Comparison of ENCODE assay signal across 1 cellular context in genomic region chr19:3411636-3412035, GRCh38.
A peak's percentile ranks its signal among the peaks of the same experiment; 100 is the strongest.
TF ChIP-seq lines count a peak whose summit lies in the region.

No MANE protein-coding gene starts in this region.

TF ChIP-seq in HepG2, 621 proteins besides CTCF, POLR2A, EP300 and RAD21 (continued from another document and continues in another):
- no peak for TF ChIP-seq CSRNP2 (CRISPR knock-in tag; conservative IDR thresholded peaks at IDR 0.05; ENCODE audit: low read depth)
- TF ChIP-seq ZBTB40 (IDR thresholded peaks at IDR 0.05) = no peak
- TF ChIP-seq ZBTB40 (CRISPR knock-in tag; IDR thresholded peaks at IDR 0.05) = 0 out of 2 replicates have a peak, but pooled peaks have one; percentile 27
- TF ChIP-seq ZNF558 (CRISPR knock-in tag; IDR thresholded peaks at IDR 0.05; ENCODE audit: borderline replicate concordance) = 0 out of 2 replicates have a peak, but pooled peaks have one; percentile 65
- TF ChIP-seq RFX1 (IDR thresholded peaks at IDR 0.05) = no peak
- TF ChIP-seq ZNF737 (CRISPR knock-in tag; IDR thresholded peaks at IDR 0.05; ENCODE audit: borderline replicate concordance) = no peak
- peak; percentile 65; the same call in 1 of the 2 replicates for TF ChIP-seq DPF2 (CRISPR knock-in tag; IDR thresholded peaks at IDR 0.05; ENCODE audit: borderline replicate concordance, low read depth)
- peak; percentile 32; the same call in 1 of the 2 replicates for TF ChIP-seq ZNF350 (CRISPR knock-in tag; IDR thresholded peaks at IDR 0.05; ENCODE audit: borderline replicate concordance, low read depth)
- peak; percentile 61; the same call in 1 of the 2 replicates for TF ChIP-seq MLX (CRISPR knock-in tag; IDR thresholded peaks at IDR 0.05)
- peak; percentile 93; the same call in 1 of the 2 replicates for TF ChIP-seq MTA1 (CRISPR knock-in tag; IDR thresholded peaks at IDR 0.05; ENCODE audit: borderline replicate concordance)
- no peak for TF ChIP-seq ZNF496 (CRISPR knock-in tag; IDR thresholded peaks at IDR 0.05; ENCODE audit: insufficient replicate concordance)
- no peak for TF ChIP-seq CBX5 (CRISPR knock-in tag; IDR thresholded peaks at IDR 0.05; ENCODE audit: borderline replicate concordance)
- TF ChIP-seq PHF5A (CRISPR knock-in tag; IDR thresholded peaks at IDR 0.05; ENCODE audit: low read depth, unreplicated experiment) = no peak
- no peak for TF ChIP-seq ZNF30 (CRISPR knock-in tag; IDR thresholded peaks at IDR 0.05)
- TF ChIP-seq ONECUT2 (CRISPR knock-in tag; IDR thresholded peaks at IDR 0.05) = no peak; the same call in 1 of the 2 replicates
- TF ChIP-seq ZNF672 (CRISPR knock-in tag; IDR thresholded peaks at IDR 0.05) = no peak
- no peak for TF ChIP-seq MAFF (IDR thresholded peaks at IDR 0.05; ENCODE audit: low read depth, low read length)
- no peak for TF ChIP-seq ZMAT3 (CRISPR knock-in tag; conservative IDR thresholded peaks at IDR 0.05)
- TF ChIP-seq, protein P1, sequence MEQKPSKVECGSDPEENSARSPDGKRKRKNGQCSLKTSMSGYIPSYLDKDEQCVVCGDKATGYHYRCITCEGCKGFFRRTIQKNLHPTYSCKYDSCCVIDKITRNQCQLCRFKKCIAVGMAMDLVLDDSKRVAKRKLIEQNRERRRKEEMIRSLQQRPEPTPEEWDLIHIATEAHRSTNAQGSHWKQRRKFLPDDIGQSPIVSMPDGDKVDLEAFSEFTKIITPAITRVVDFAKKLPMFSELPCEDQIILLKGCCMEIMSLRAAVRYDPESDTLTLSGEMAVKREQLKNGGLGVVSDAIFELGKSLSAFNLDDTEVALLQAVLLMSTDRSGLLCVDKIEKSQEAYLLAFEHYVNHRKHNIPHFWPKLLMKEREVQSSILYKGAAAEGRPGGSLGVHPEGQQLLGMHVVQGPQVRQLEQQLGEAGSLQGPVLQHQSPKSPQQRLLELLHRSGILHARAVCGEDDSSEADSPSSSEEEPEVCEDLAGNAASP (CRISPR knock-in tag; IDR thresholded peaks at IDR 0.05; ENCODE audit: borderline replicate concordance) = peak; percentile 67; the same call in 1 of the 2 replicates
- TF ChIP-seq ARNTL (CRISPR knock-in tag; IDR thresholded peaks at IDR 0.05) = peak; percentile 76; the same call in 1 of the 2 replicates
- no peak for TF ChIP-seq MTA3 (CRISPR knock-in tag; IDR thresholded peaks at IDR 0.05)
- no peak for TF ChIP-seq CBFB (CRISPR knock-in tag; IDR thresholded peaks at IDR 0.05)
- no peak for TF ChIP-seq ZNF597 (CRISPR knock-in tag; IDR thresholded peaks at IDR 0.05)
- TF ChIP-seq ETV5 (CRISPR knock-in tag; IDR thresholded peaks at IDR 0.05; ENCODE audit: borderline replicate concordance) = peak; percentile 95
- TF ChIP-seq REST (IDR thresholded peaks at IDR 0.05; ENCODE audit: borderline replicate concordance in 1 of 2, low read depth in 1 of 2, low read length in 2 of 2) = 0 out of 4 replicates have a peak, but pooled peaks of 1 of the 2 experiments have one; percentile 10
- TF ChIP-seq ZSCAN31 (CRISPR knock-in tag; IDR thresholded peaks at IDR 0.05; ENCODE audit: low read depth) = no peak
- TF ChIP-seq SMARCC2 (IDR thresholded peaks at IDR 0.05) = no peak
- TF ChIP-seq SAP130 (CRISPR knock-in tag; IDR thresholded peaks at IDR 0.05; ENCODE audit: low read depth) = peak; percentile 38; the same call in 1 of the 2 replicates
- TF ChIP-seq TOE1 (CRISPR knock-in tag; IDR thresholded peaks at IDR 0.05) = no peak
- peak; percentile 34; the same call in 1 of the 2 replicates for TF ChIP-seq ZFY (CRISPR knock-in tag; IDR thresholded peaks at IDR 0.05)
- TF ChIP-seq, protein P2, sequence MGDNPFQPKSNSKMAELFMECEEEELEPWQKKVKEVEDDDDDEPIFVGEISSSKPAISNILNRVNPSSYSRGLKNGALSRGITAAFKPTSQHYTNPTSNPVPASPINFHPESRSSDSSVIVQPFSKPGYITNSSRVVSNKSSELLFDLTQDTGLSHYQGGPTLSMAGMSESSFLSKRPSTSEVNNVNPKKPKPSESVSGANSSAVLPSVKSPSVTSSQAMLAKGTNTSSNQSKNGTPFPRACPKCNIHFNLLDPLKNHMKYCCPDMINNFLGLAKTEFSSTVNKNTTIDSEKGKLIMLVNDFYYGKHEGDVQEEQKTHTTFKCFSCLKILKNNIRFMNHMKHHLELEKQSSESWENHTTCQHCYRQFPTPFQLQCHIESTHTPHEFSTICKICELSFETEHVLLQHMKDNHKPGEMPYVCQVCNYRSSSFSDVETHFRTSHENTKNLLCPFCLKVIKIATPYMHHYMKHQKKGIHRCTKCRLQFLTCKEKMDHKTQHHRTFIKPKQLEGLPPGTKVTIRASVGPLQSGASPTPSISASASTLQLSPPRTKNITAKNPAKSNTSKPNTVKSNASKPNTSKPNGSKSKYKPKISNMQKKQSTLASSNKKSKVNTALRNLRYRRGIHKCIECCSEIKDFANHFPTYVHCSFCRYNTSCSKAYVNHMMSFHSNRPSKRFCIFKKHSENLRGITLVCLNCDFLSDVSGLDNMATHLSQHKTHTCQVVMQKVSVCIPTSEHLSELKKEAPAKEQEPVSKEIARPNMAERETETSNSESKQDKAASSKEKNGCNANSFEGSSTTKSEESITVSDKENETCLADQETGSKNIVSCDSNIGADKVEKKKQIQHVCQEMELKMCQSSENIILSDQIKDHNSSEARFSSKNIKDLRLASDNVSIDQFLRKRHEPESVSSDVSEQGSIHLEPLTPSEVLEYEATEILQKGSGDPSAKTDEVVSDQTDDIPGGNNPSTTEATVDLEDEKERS (CRISPR knock-in tag; IDR thresholded peaks at IDR 0.05) = 0 out of 2 replicates have a peak, but pooled peaks have one; percentile 77
- TF ChIP-seq ZNF569 (CRISPR knock-in tag; IDR thresholded peaks at IDR 0.05; ENCODE audit: borderline replicate concordance) = no peak
- TF ChIP-seq NFATC3 (CRISPR knock-in tag; IDR thresholded peaks at IDR 0.05) = no peak
- TF ChIP-seq HOXD1 (CRISPR knock-in tag; IDR thresholded peaks at IDR 0.05) = no peak
- no peak for TF ChIP-seq HDAC6 (IDR thresholded peaks at IDR 0.05; ENCODE audit: low read depth, low read length)
- peak; percentile 34; the same call in 1 of the 2 replicates for TF ChIP-seq SIX1 (CRISPR knock-in tag; IDR thresholded peaks at IDR 0.05; ENCODE audit: borderline replicate concordance)
- no peak for TF ChIP-seq ZSCAN21 (CRISPR knock-in tag; IDR thresholded peaks at IDR 0.05; ENCODE audit: borderline replicate concordance)
- TF ChIP-seq NR2F6 (IDR thresholded peaks at IDR 0.05) = peak; percentile 82
- TF ChIP-seq NR2F6 (CRISPR knock-in tag; IDR thresholded peaks at IDR 0.05) = peak; percentile 73
- no peak for TF ChIP-seq ZKSCAN5 (CRISPR knock-in tag; IDR thresholded peaks at IDR 0.05)
- 0 out of 2 replicates have a peak, but pooled peaks have one; percentile 35 for TF ChIP-seq GFI1 (CRISPR knock-in tag; IDR thresholded peaks at IDR 0.05; ENCODE audit: borderline replicate concordance)
- no peak for TF ChIP-seq ZNF550 (CRISPR knock-in tag; IDR thresholded peaks at IDR 0.05; ENCODE audit: borderline replicate concordance)
- no peak for TF ChIP-seq ZNF460 (CRISPR knock-in tag; IDR thresholded peaks at IDR 0.05; ENCODE audit: borderline replicate concordance)
